In the genomic region with DNA sequence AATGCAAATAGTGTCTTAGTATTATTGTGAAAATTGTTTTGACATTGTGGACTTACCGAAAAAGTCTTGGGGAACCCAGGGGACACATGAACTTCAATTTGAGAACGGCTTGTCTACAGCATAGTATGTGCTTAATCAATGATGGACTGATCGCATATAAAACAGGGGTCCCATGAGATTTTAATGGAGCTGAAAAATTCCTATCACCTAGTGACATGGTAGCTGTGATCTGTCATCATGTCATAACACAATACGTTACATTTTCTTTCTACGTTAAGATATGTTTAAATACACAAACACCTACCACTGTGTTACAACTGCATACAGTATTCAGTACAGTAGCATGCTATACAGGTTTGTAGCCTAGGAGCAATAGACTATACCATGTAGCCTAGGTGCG, we compare ENCODE assay signal across 9 cellular contexts.
"Had no signal": no experiment of that assay in that cellular context is flagged by ENCODE, and none has a peak within 500 bp of the region (broad histone marks: within the 10 kb centered on the region; RNA-seq: fewer than 3 reads in every experiment).

No MANE protein-coding gene starts in this region.

- ATAC-seq: HepG2, K562 had no signal

- H3K4me3 Mint-ChIP-seq: IgD-negative memory B cell had no signal

- H3K27ac ChIP-seq: HL-60, KMS-11 had no signal

- H3K4me3 ChIP-seq: K562 had no signal

- H3K27ac Mint-ChIP-seq: IgD-negative memory B cell had no signal

- H3K36me3 Mint-ChIP-seq: IgD-negative memory B cell had no signal

- H3K9ac ChIP-seq: KMS-11 had no signal

- DNase-seq: IMR-90, KBM-7, KG1 had no signal

- FAIRE-seq: HepG2, HTR-8/SVneo, K562 had no signal

- H3K4me2 ChIP-seq: KMS-11 had no signal
